In genomic region chrX:12966151-12966550, GRCh38 we compare ENCODE assay signal across 24 cellular contexts. TPM values are rescaled to one million over a fixed set of nuclear protein-coding genes. Genes with fewer than 3 reads are reported as not detected.
DNase-seq lines count a peak whose midpoint lies in the region; ATAC-seq and TF ChIP-seq lines count a peak whose summit lies in the region.
"Had no signal": no experiment of that assay in that cellular context is flagged by ENCODE, and none has a peak within 500 bp of the region (broad histone marks: within the 10 kb centered on the region; RNA-seq: fewer than 3 reads in every experiment).

No MANE protein-coding gene starts in this region.

- H3K27ac ChIP-seq in OCI-LY3 (ENCODE audit: low read length): peak overlapping the region; percentile 65
- H3K27ac ChIP-seq: brain microvascular endothelial cell, epithelial cell of prostate, KMS-11, SJSA1, tibial nerve had no signal

- 0 out of 2 replicates have a peak overlapping the region, but pooled peaks have one; percentile 13 for H3K9ac ChIP-seq in OCI-LY3 (ENCODE audit: low read length)
- H3K9ac ChIP-seq: KMS-11 had no signal

- H3K4me1 Mint-ChIP-seq in activated naive CD4-positive, alpha-beta T cell treated with anti-CD3 and anti-CD28 coated beads, Interleukin-2, amount 50 U/mL, for 24 hours: peaks cover 64% of the 10 kb centered on the region
- H3K4me1 Mint-ChIP-seq in activated naive CD8-positive, alpha-beta T cell treated with anti-CD3 and anti-CD28 coated beads, Interleukin-2, amount 10 ng/mL, durations not matched to agents 7 days and 5 days: peaks cover 51% of the 10 kb centered on the region

- peak overlapping the region; percentile 87 for H3K27ac Mint-ChIP-seq in activated naive CD4-positive, alpha-beta T cell treated with anti-CD3 and anti-CD28 coated beads, Interleukin-2, amount 50 U/mL, for 24 hours
- H3K27ac Mint-ChIP-seq in activated naive CD8-positive, alpha-beta T cell treated with anti-CD3 and anti-CD28 coated beads, Interleukin-2, amount 10 ng/mL, durations not matched to agents 7 days and 5 days: peak overlapping the region; percentile 93
- H3K27ac Mint-ChIP-seq: progenitor cell of endocrine pancreas had no signal

- no peak for DNase-seq in activated naive CD4-positive, alpha-beta T cell (lab: John Stamatoyannopoulos, UW)
- DNase-seq in activated naive CD8-positive, alpha-beta T cell treated with anti-CD3 and anti-CD28 coated beads, Interleukin-2, amount 10 ng/mL, durations not matched to agents 7 days and 5 days: no peak
- DNase-seq in HEK293T (ENCODE audit: extremely low spot score) (no peak), HAP-1 (ENCODE audit: low spot score in 2 of 2) (no peak), activated gamma-delta T cell (lab: John Stamatoyannopoulos, UW) (no peak)
- DNase-seq: activated CD4-positive, alpha-beta T cell treated with anti-CD3 and anti-CD28 coated beads, Interleukin-2, amount 50 U/mL, for 1 hour; brain microvascular endothelial cell; DMS53; GDM1; head of caudate nucleus; MV-4-11; NK-92 treated with Interleukin-12 subunit alpha and Interleukin-12 subunit beta, amount 100 ng/mL, for 24 hours; stimulated activated CD4-positive, alpha-beta T cell treated with anti-CD3 and anti-CD28 coated beads, Interleukin-4, amount 100 ng/mL, for 4 hours; stomach had no signal

- H4K20me1 ChIP-seq in OCI-LY3 (ENCODE audit: insufficient read depth, low read length): no peaks in the 10 kb centered on the region

- no peaks in the 10 kb centered on the region for H3K36me3 Mint-ChIP-seq in activated naive CD4-positive, alpha-beta T cell treated with anti-CD3 and anti-CD28 coated beads, Interleukin-2, amount 50 U/mL, for 24 hours
- H3K36me3 Mint-ChIP-seq in activated naive CD8-positive, alpha-beta T cell treated with anti-CD3 and anti-CD28 coated beads, Interleukin-2, amount 10 ng/mL, durations not matched to agents 7 days and 5 days: peaks cover 6% of the 10 kb centered on the region

- CTCF ChIA-PET in HEK293T (lab: Yijun Ruan, JAX): no interaction called here

- H3K9me3 Mint-ChIP-seq in activated naive CD4-positive, alpha-beta T cell treated with anti-CD3 and anti-CD28 coated beads, Interleukin-2, amount 50 U/mL, for 24 hours: no peaks in the 10 kb centered on the region
- H3K9me3 Mint-ChIP-seq in activated naive CD8-positive, alpha-beta T cell treated with anti-CD3 and anti-CD28 coated beads, Interleukin-2, amount 10 ng/mL, durations not matched to agents 7 days and 5 days: no peaks in the 10 kb centered on the region

- no peaks in the 10 kb centered on the region for H3K27me3 Mint-ChIP-seq in activated naive CD4-positive, alpha-beta T cell treated with anti-CD3 and anti-CD28 coated beads, Interleukin-2, amount 50 U/mL, for 24 hours
- H3K27me3 Mint-ChIP-seq in activated naive CD8-positive, alpha-beta T cell treated with anti-CD3 and anti-CD28 coated beads, Interleukin-2, amount 10 ng/mL, durations not matched to agents 7 days and 5 days: no peaks in the 10 kb centered on the region
- H3K27me3 Mint-ChIP-seq: progenitor cell of endocrine pancreas had no signal

- H3K4me2 ChIP-seq in OCI-LY3 (ENCODE audit: low read length): peak overlapping the region; percentile 47
- H3K4me2 ChIP-seq: KMS-11 had no signal

- H3K79me2 ChIP-seq in OCI-LY3 (ENCODE audit: low read length): peaks cover 3% of the 10 kb centered on the region; the same call in 1 of the 2 replicates

- in situ Hi-C loops in HAP-1 (cut with MboI; ENCODE audit: low sequenced_read_pairs): loop anchor here (25.0 kb wide), 1 partner anchor 1071 kb away; the partner anchor contains the start of gene GEMIN8

- TF ChIP-seq CTCF in OCI-LY3 (IDR thresholded peaks at IDR 0.05; ENCODE audit: low read depth, low read length): no peak

- H3K4me3 Mint-ChIP-seq in activated naive CD4-positive, alpha-beta T cell treated with anti-CD3 and anti-CD28 coated beads, Interleukin-2, amount 50 U/mL, for 24 hours: no peak overlapping the region
- peak overlapping the region; percentile 85 for H3K4me3 Mint-ChIP-seq in activated naive CD8-positive, alpha-beta T cell treated with anti-CD3 and anti-CD28 coated beads, Interleukin-2, amount 10 ng/mL, durations not matched to agents 7 days and 5 days

- no peaks in the 10 kb centered on the region for H3K27me3 ChIP-seq in OCI-LY3 (ENCODE audit: low read depth, low read length)
- no peaks in the 10 kb centered on the region for H3K27me3 ChIP-seq in HAP-1 (ENCODE audit: low read depth)
- H3K27me3 ChIP-seq: brain microvascular endothelial cell, SJSA1, tibial nerve had no signal

- no peak for ATAC-seq in activated naive CD8-positive, alpha-beta T cell treated with anti-CD3 and anti-CD28 coated beads, Interleukin-2, amount 10 ng/mL, durations not matched to agents 7 days and 5 days (ENCODE audit: low read depth)
- ATAC-seq: sciatic nerve had no signal

- POLR2A ChIA-PET in activated naive CD8-positive, alpha-beta T cell treated with anti-CD3 and anti-CD28 coated beads, Interleukin-2, amount 10 ng/mL, durations not matched to agents 7 days and 5 days (lab: Charles Lee): interaction anchor here (1.0 to 20.9 kb wide), 5 partner anchors 8 to 121 kb away, joined by 3 to 942 read pairs (median 65); partner anchors contain the start of gene TMSB4X
- POLR2A ChIA-PET in HEK293T (lab: Yijun Ruan, JAX): no interaction called here

- no peak overlapping the region for H3K4me3 ChIP-seq in OCI-LY3 (ENCODE audit: low read length)
- no peak overlapping the region for H3K4me3 ChIP-seq in HAP-1
- H3K4me3 ChIP-seq: SJSA1, stomach, tibial nerve had no signal

- H3K9me3 ChIP-seq in OCI-LY3 (ENCODE audit: insufficient read depth, low read length) (no peaks in the 10 kb centered on the region), HAP-1 (no peaks in the 10 kb centered on the region)
- H3K9me3 ChIP-seq: SJSA1, stomach, tibial nerve had no signal

- H2AFZ ChIP-seq in OCI-LY3 (ENCODE audit: low read depth, low read length): 0 out of 2 replicates have a peak overlapping the region, but pooled peaks have one; percentile 15

- H3K36me3 ChIP-seq in OCI-LY3 (replicated peaks; ENCODE audit: low read depth, low read length): no peaks in the 10 kb centered on the region
- no peaks in the 10 kb centered on the region for H3K36me3 ChIP-seq in HAP-1 (replicated peaks)
- H3K36me3 ChIP-seq: brain microvascular endothelial cell, SJSA1, stomach, tibial nerve had no signal

- H3K4me1 ChIP-seq in OCI-LY3 (ENCODE audit: low read length) (peaks cover 66% of the 10 kb centered on the region), HAP-1 (peaks cover 23% of the 10 kb centered on the region)

TF ChIP-seq in HEK293T, 16 proteins besides CTCF, POLR2A, EP300 and RAD21:
- no peak for TF ChIP-seq NFRKB (IDR thresholded peaks at IDR 0.05)

RNA-seq across cellular contexts. Expression of gene TMSB4X, which starts 8.8 kb away (rescaled TPM):
- 1,000 to 10,000 TPM; 8,001 to 8,464 TPM for total RNA-seq in activated naive CD8-positive, alpha-beta T cell treated with anti-CD3 and anti-CD28 coated beads, Interleukin-2, amount 10 ng/mL, durations not matched to agents 7 days and 5 days

RNA-seq across cellular contexts. Expression of gene TLR8, which starts 59.7 kb away (rescaled TPM):
- under 1 TPM; 0.11 to 0.17 TPM for total RNA-seq in activated naive CD8-positive, alpha-beta T cell treated with anti-CD3 and anti-CD28 coated beads, Interleukin-2, amount 10 ng/mL, durations not matched to agents 7 days and 5 days
- total RNA-seq: lung microvascular endothelial cell; progenitor cell of endocrine pancreas; SJSA1; T-helper 1 cell treated with Interleukin-12 subunit alpha and Interleukin-12 subunit beta and Interleukin-4 antibody, amounts not matched to agents 30 ng/mL and 1 ng/mL, for 36 hours had no signal
